Comparison of ENCODE assay signal across 8 cellular contexts in genomic region chr19:19191920-19192882, GRCh38. TPM values are rescaled to one million over a fixed set of nuclear protein-coding genes. Genes with fewer than 3 reads are reported as not detected.
A peak's percentile ranks its signal among the peaks of the same experiment; 100 is the strongest.
DNase-seq lines count a peak whose midpoint lies in the region; ATAC-seq and TF ChIP-seq lines count a peak whose summit lies in the region.

Gene BORCS8, minus strand, starts transcription at chr19:19192152. Its CDS starts 35 bp downstream, at chr19:19192117.
Gene RFXANK, plus strand, starts transcription at chr19:19192258. Its CDS starts 1,689 bp downstream, at chr19:19193947.

- H3K4me3 Mint-ChIP-seq in activated T-cell treated with anti-CD3 and anti-CD28 coated beads, Interleukin-2, amount 50 U/mL, for 24 hours: peak within 1 kb of the TSS; percentile 98

- H3K4me1 Mint-ChIP-seq in activated T-cell treated with anti-CD3 and anti-CD28 coated beads, Interleukin-2, amount 50 U/mL, for 24 hours (ENCODE audit: low read depth): peaks cover 46% of the 10 kb centered on the region

- peaks cover 68% of the 10 kb centered on the region for H3K36me3 Mint-ChIP-seq in activated T-cell treated with anti-CD3 and anti-CD28 coated beads, Interleukin-2, amount 50 U/mL, for 24 hours (ENCODE audit: low read depth)

- H3K27me3 Mint-ChIP-seq in activated T-cell treated with anti-CD3 and anti-CD28 coated beads, Interleukin-2, amount 50 U/mL, for 24 hours: no peaks in the 10 kb centered on the region

- peak within 1 kb of the TSS; percentile 98 for H3K27ac Mint-ChIP-seq in activated T-cell treated with anti-CD3 and anti-CD28 coated beads, Interleukin-2, amount 50 U/mL, for 24 hours

- H3K4me3 ChIP-seq in epithelial cell of proximal tubule (ENCODE audit: low read depth, low read length): peak within 1 kb of the TSS; percentile 100

- in situ Hi-C loops in KBM-7 (cut with MboI; ENCODE audit: low pct_unique_long_range_greater_than_20kb, low sequenced_read_pairs): no loop called here

- peak; percentile 64 for ATAC-seq in GM21717 (IDR thresholded peaks at IDR 0.05; ENCODE audit: unreplicated experiment)

- TF ChIP-seq CTCF in epithelial cell of proximal tubule (conservative IDR thresholded peaks at IDR 0.05; ENCODE audit: low read depth, low read length): no peak

- H3K9me3 Mint-ChIP-seq in activated T-cell treated with anti-CD3 and anti-CD28 coated beads, Interleukin-2, amount 50 U/mL, for 24 hours: no peaks in the 10 kb centered on the region

- peak; percentile 98 for DNase-seq in DMS153 treated with DMSO at 0.1 percent for 48 hours (lab: John Stamatoyannopoulos, UW; ENCODE audit: unreplicated experiment)
- DNase-seq in KBM-7: peak; percentile 100
- peak; percentile 96 for DNase-seq in activated T-cell treated with anti-CD3 and anti-CD28 coated beads, Interleukin-2, amount 50 U/mL, for 24 hours
- peak; percentile 88 for DNase-seq in epithelial cell of proximal tubule (ENCODE audit: low read depth)
- peak; percentile 100 for DNase-seq in mucosa of gallbladder (ENCODE audit: low spot score)
- DNase-seq in stimulated activated CD8-positive, alpha-beta memory T cell treated with anti-CD3 and anti-CD28 coated beads, Interleukin-4, amount 100 ng/mL, for 4 hours (ENCODE audit: low read depth in 2 of 2, low spot score in 1 of 2): peak; percentile 97

TF ChIP-seq in PFSK-1, 5 proteins besides CTCF, POLR2A, EP300 and RAD21:
- peak; percentile 76 for TF ChIP-seq POLR2AphosphoS5 (IDR thresholded peaks at IDR 0.05; ENCODE audit: low read depth, low read length)
- TF ChIP-seq SIN3A (IDR thresholded peaks at IDR 0.05; ENCODE audit: borderline replicate concordance, insufficient read depth, low read length): no peak
- peak; percentile 70 for TF ChIP-seq FOXP2 (optimal IDR thresholded peaks at IDR 0.05; ENCODE audit: borderline replicate concordance, extremely low read depth, extremely low read length, insufficient read depth)
- peak; percentile 91 for TF ChIP-seq TAF1 (IDR thresholded peaks at IDR 0.05; ENCODE audit: borderline replicate concordance, insufficient read depth, low read length)
- TF ChIP-seq REST (IDR thresholded peaks at IDR 0.05; ENCODE audit: insufficient read depth in 1 of 2, low read depth in 2 of 2, low read length in 2 of 2): no peak

RNA-seq across cellular contexts. Expression of gene BORCS8, which starts in this region (rescaled TPM):
- polyA plus RNA-seq in PFSK-1 (2012; ENCODE audit: insufficient read length, low read depth): 25.7 TPM
- total RNA-seq in epithelial cell of proximal tubule: 26.0 and 27.4 TPM in 2 replicates
- total RNA-seq in mucosa of gallbladder: 29.8 TPM

RNA-seq across cellular contexts. Expression of gene RFXANK, which starts in this region (rescaled TPM):
- polyA plus RNA-seq in PFSK-1 (2012; ENCODE audit: insufficient read length, low read depth): 324 TPM
- total RNA-seq in epithelial cell of proximal tubule (87.5 and 95.8 TPM in 2 replicates), mucosa of gallbladder (64.7 TPM)

Comparison
In these comparisons a context has a peak if more than half of its experiments do, and no peak if none do; other contexts are left out.
1. Peak in every context shown above with its lines: DNase-seq, ATAC-seq and H3K4me3 ChIP-seq.